Comparison of ENCODE assay signal across 29 cellular contexts in the genomic region with DNA sequence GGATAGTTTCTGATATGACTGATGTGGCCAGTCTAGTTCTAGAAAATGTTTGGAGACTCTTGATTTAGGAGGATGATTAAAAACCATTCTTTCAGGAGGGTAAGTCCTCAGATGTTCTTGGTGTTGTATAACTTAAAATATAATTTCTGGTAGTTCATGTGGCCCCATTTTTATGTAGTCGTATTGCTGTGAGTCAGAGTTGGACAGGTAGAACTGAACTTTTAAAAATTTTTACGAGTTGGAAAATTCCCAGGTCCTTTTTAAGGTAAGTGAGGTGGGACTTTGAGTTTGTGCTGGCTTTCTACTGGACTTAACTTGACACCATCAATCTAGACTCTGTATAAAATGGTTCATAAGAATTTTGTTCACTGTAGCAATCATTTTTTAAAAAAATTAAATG.
"Had no signal": no experiment of that assay in that cellular context is flagged by ENCODE, and none has a peak within 500 bp of the region (broad histone marks: within the 10 kb centered on the region; RNA-seq: fewer than 3 reads in every experiment).

No MANE protein-coding gene starts in this region.

- DNase-seq: naive thymus-derived CD8-positive, alpha-beta T cell; occipital lobe; ovary; posterior cingulate gyrus; psoas muscle; right cardiac atrium; right lobe of liver; sigmoid colon; small intestine; stimulated activated CD4-positive, alpha-beta T cell treated with anti-CD3 and anti-CD28 coated beads, Interleukin-15, amount 100 ng/mL, for 24 hours; stimulated activated CD4-positive, alpha-beta T cell treated with anti-CD3 and anti-CD28 coated beads, Interleukin-2, amount 100 ng/mL, for 24 hours; stimulated activated CD4-positive, alpha-beta T cell treated with anti-CD3 and anti-CD28 coated beads, Interleukin-2, amount 100 ng/mL, for 48 hours; stimulated activated CD4-positive, alpha-beta T cell treated with anti-CD3 and anti-CD28 coated beads, Interleukin-4, amount 100 ng/mL, for 24 hours; stimulated activated naive CD4-positive, alpha-beta T cell; stimulated activated naive CD8-positive, alpha-beta T cell treated with anti-CD3 and anti-CD28 coated beads, Interleukin-15, amount 100 ng/mL, for 72 hours; stimulated activated naive CD8-positive, alpha-beta T cell treated with anti-CD3 and anti-CD28 coated beads, Interleukin-15, Interleukin-2, amounts not matched to agents 100 U/mL and 50 U/mL, for 24 hours; substantia nigra; testis; tibial artery; transverse colon; upper lobe of right lung; uterus had no signal

- H3K27ac Mint-ChIP-seq: natural killer cell treated with Interleukin-12 subunit alpha and Interleukin-12 subunit beta and Interleukin-15 and Interleukin-18, amount 100 ng/mL, for 72 hours; neural progenitor cell; stimulated activated memory B cell treated with anti-CD40 and anti-IgM and Interleukin-4, amounts not matched to agents 10 μg/mL and 1 μg/mL and 100 μg/mL, for 72 hours; stimulated activated naive CD8-positive, alpha-beta T cell treated with anti-CD3 and anti-CD28 coated beads, Interleukin-15, amount 100 ng/mL, for 72 hours; type B pancreatic cell had no signal

- H3K4me1 ChIP-seq: neural progenitor cell, parathyroid adenoma, testis, upper lobe of right lung, uterus had no signal

- H3K4me3 Mint-ChIP-seq: naive thymus-derived CD8-positive, alpha-beta T cell; natural killer cell treated with Interleukin-12 subunit alpha and Interleukin-12 subunit beta and Interleukin-15 and Interleukin-18, amount 100 ng/mL, for 72 hours; neural progenitor cell; stimulated activated memory B cell treated with anti-CD40 and anti-IgM and Interleukin-4, amounts not matched to agents 10 μg/mL and 1 μg/mL and 100 μg/mL, for 72 hours; stimulated activated naive CD8-positive, alpha-beta T cell treated with anti-CD3 and anti-CD28 coated beads, Interleukin-15, amount 100 ng/mL, for 72 hours; type B pancreatic cell had no signal

- H3K9me3 Mint-ChIP-seq: naive thymus-derived CD8-positive, alpha-beta T cell; natural killer cell treated with Interleukin-12 subunit alpha and Interleukin-12 subunit beta and Interleukin-15 and Interleukin-18, amount 100 ng/mL, for 72 hours; stimulated activated memory B cell treated with anti-CD40 and anti-IgM and Interleukin-4, amounts not matched to agents 10 μg/mL and 1 μg/mL and 100 μg/mL, for 72 hours; stimulated activated naive CD8-positive, alpha-beta T cell treated with anti-CD3 and anti-CD28 coated beads, Interleukin-15, amount 100 ng/mL, for 72 hours; type B pancreatic cell had no signal

- H3K36me3 Mint-ChIP-seq: natural killer cell treated with Interleukin-12 subunit alpha and Interleukin-12 subunit beta and Interleukin-15 and Interleukin-18, amount 100 ng/mL, for 72 hours had no signal

- H3K4me1 Mint-ChIP-seq: neural progenitor cell had no signal

- H3K9me3 ChIP-seq: ovary, psoas muscle, right lobe of liver, sigmoid colon, suprapubic skin, testis, tibial artery, transverse colon, upper lobe of right lung, uterus had no signal

- H3K4me3 ChIP-seq: neural progenitor cell, ovary, psoas muscle, right lobe of liver, sigmoid colon, suprapubic skin, testis, tibial artery, transverse colon, upper lobe of right lung, uterus had no signal

- H3K4me2 ChIP-seq: neural progenitor cell had no signal

- H2AFZ ChIP-seq: neural progenitor cell, parathyroid adenoma had no signal

- H3K27me3 Mint-ChIP-seq: naive thymus-derived CD8-positive, alpha-beta T cell; natural killer cell treated with Interleukin-12 subunit alpha and Interleukin-12 subunit beta and Interleukin-15 and Interleukin-18, amount 100 ng/mL, for 72 hours; progenitor cell of endocrine pancreas; stimulated activated memory B cell treated with anti-CD40 and anti-IgM and Interleukin-4, amounts not matched to agents 10 μg/mL and 1 μg/mL and 100 μg/mL, for 72 hours; stimulated activated naive CD8-positive, alpha-beta T cell treated with anti-CD3 and anti-CD28 coated beads, Interleukin-15, amount 100 ng/mL, for 72 hours; type B pancreatic cell had no signal

- ATAC-seq: naive thymus-derived CD8-positive, alpha-beta T cell; natural killer cell treated with Interleukin-12 subunit alpha and Interleukin-12 subunit beta and Interleukin-15 and Interleukin-18, amount 100 ng/mL, for 72 hours; psoas muscle; right cardiac atrium; right lobe of liver; stimulated activated memory B cell treated with anti-CD40 and anti-IgM and Interleukin-4, amounts not matched to agents 10 μg/mL and 1 μg/mL and 100 μg/mL, for 72 hours; stimulated activated naive CD8-positive, alpha-beta T cell treated with anti-CD3 and anti-CD28 coated beads, Interleukin-15, amount 100 ng/mL, for 72 hours; stimulated activated naive CD8-positive, alpha-beta T cell treated with anti-CD3 and anti-CD28 coated beads, Interleukin-15, Interleukin-2, amounts not matched to agents 100 U/mL and 50 U/mL, for 24 hours; upper lobe of right lung had no signal

- H3K36me3 ChIP-seq: neural progenitor cell, ovary, right lobe of liver, sigmoid colon, suprapubic skin, tibial artery, transverse colon, upper lobe of right lung, uterus had no signal

- H3K27ac ChIP-seq: neural progenitor cell, ovary, parathyroid adenoma, psoas muscle, right lobe of liver, sigmoid colon, suprapubic skin, testis, tibial artery, transverse colon, upper lobe of right lung, uterus had no signal

- H3K27me3 ChIP-seq: neural progenitor cell, ovary, right lobe of liver, sigmoid colon, suprapubic skin, testis, tibial artery, transverse colon, upper lobe of right lung, uterus had no signal
